ENCODE assay signal across 10 cellular contexts in the genomic region with DNA sequence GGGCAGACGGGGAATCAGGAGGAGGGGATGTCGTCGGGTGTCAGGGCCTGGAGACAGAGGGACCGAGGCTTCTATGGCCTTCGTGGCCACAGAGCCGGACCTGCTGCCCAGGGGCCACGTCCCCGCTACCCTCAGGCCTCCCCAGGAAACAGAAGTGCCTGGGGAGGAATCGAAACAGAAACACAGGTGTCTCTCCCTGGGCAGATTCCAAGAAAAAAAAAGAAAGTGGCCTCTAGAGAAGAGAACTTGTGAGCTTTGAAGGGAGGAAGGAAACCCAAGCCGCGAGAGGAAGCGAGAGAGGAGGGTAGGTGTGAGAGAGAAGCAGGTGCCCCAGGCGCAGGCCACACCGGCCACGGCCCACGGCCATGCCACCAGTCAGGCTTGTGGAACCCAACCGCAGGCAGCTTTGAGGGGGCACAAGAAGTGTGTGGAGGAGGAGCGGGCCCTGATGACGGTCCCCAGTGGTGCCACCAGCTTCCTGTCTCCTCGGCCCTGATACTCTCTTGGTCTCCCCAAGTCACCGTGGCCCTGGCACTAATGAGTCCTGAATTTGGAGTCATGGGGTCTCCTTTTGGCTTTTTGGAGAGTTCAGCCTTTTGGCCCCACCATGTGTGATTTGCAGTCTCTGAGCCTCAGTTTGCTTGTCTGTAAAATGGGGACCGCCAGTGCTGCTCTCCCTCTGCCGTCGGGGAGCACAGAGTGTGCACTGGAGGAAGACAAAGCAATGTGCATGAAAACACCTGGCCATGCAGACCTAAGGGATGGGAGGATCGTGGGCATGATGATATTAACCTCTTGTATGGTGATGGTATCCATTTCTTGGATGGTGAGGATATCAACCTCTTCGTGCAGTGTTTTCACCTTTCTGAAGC. TPM values are rescaled to one million over a fixed set of nuclear protein-coding genes. Genes with fewer than 3 reads are reported as not detected.
DNase-seq lines count a peak whose midpoint lies in the region; ATAC-seq, FAIRE-seq and TF ChIP-seq lines count a peak whose summit lies in the region.
"Had no signal": no experiment of that assay in that cellular context is flagged by ENCODE, and none has a peak within 500 bp of the region (broad histone marks: within the 10 kb centered on the region; RNA-seq: fewer than 3 reads in every experiment).

No MANE protein-coding gene starts in this region.

- peaks cover 0 to 2% of the 10 kb centered on the region in 2 donors for H3K4me1 ChIP-seq in small intestine (ENCODE audit: control insufficient read depth in 2 of 2, insufficient read depth in 1 of 2, low read depth in 1 of 2, low read length in 1 of 2)

- TF ChIP-seq CTCF in CD4-positive, alpha-beta T cell (IDR thresholded peaks at IDR 0.05): no peak

- peaks cover 69% of the 10 kb centered on the region for H3K4me1 Mint-ChIP-seq in CD4-positive, alpha-beta T cell (ENCODE audit: low read depth)

- peak overlapping the region in 1 of 2 donors; percentile 2 for H3K4me3 ChIP-seq in small intestine (ENCODE audit: low read depth in 1 of 2, low read length in 2 of 2)
- H3K4me3 ChIP-seq: lung had no signal

- H3K27ac ChIP-seq in CD4-positive, alpha-beta T cell (ENCODE audit: low read depth, low read length): peak overlapping the region; percentile 14
- peak overlapping the region in 1 of 2 donors; percentile 68 for H3K27ac ChIP-seq in small intestine (ENCODE audit: low read depth in 1 of 2, low read length in 1 of 2)

- CTCF ChIA-PET in CD4-positive, alpha-beta T cell (lab: Charles Lee): no interaction called here

- 27 to 44% (median 32%) methylated on average over 23 to 26 of the region's 26 CpGs for WGBS in small intestine, 3 donors

- POLR2A ChIA-PET in CD4-positive, alpha-beta T cell (lab: Charles Lee): interaction anchor here (1.1 kb wide), 1 partner anchor 25 kb away, joined by 3 read pairs; no protein-coding TSS in a partner anchor

- intact Hi-C loops in CD4-positive, alpha-beta T cell (cut with DNase I, micrococcal nuclease): no loop called here

- FAIRE-seq in small intestine (lab: Jason Lieb, UNC): no peak

- H3K36me3 ChIP-seq in small intestine (ENCODE audit: control insufficient read depth in 2 of 2, insufficient read depth in 2 of 2, low read length in 2 of 2): no peaks in the 10 kb centered on the region

- peak overlapping the region; percentile 78 for H3K4me3 Mint-ChIP-seq in CD4-positive, alpha-beta T cell

- H3K9me3 ChIP-seq in CD4-positive, alpha-beta T cell (ENCODE audit: control insufficient read depth, low read length): no peaks in the 10 kb centered on the region
- H3K9me3 ChIP-seq in small intestine (ENCODE audit: control insufficient read depth, low read depth): no peaks in the 10 kb centered on the region

- no peaks in the 10 kb centered on the region for H3K27me3 ChIP-seq in CD4-positive, alpha-beta T cell (ENCODE audit: control insufficient read depth, insufficient read depth, low read length)
- no peaks in the 10 kb centered on the region for H3K27me3 ChIP-seq in small intestine (ENCODE audit: control insufficient read depth in 2 of 2, insufficient read depth in 2 of 2, low read length in 2 of 2)

- H3K27me3 Mint-ChIP-seq in CD4-positive, alpha-beta T cell: no peaks in the 10 kb centered on the region

- peak overlapping the region; percentile 80 for H3K27ac Mint-ChIP-seq in CD4-positive, alpha-beta T cell

- peak; percentile 76 for ATAC-seq in CD4-positive, alpha-beta T cell (ENCODE audit: poor library complexity)
- no peak for ATAC-seq in GM21529 (IDR thresholded peaks at IDR 0.05; ENCODE audit: unreplicated experiment)
- ATAC-seq in GM21737 (IDR thresholded peaks at IDR 0.05; ENCODE audit: unreplicated experiment): no peak
- no peak for ATAC-seq in SK-N-SH treated with all-trans-retinoic acid at 6 μM for 48 hours

- H3K9me3 Mint-ChIP-seq in CD4-positive, alpha-beta T cell: no peaks in the 10 kb centered on the region

- H3K36me3 Mint-ChIP-seq in CD4-positive, alpha-beta T cell (ENCODE audit: low read depth): no peaks in the 10 kb centered on the region

- peak; percentile 14 to 63 (median 29) for DNase-seq in CD4-positive, alpha-beta T cell
- DNase-seq in T-helper 1 cell: peak; percentile 22 to 84 (median 33)
- peak; percentile 21 for DNase-seq in activated T-helper 9 cell treated with anti-CD3 and anti-CD28 coated beads, Interleukin-2, amount 50 U/mL, for 16 hours (ENCODE audit: low read depth)
- DNase-seq in small intestine: peak; percentile 56
- DNase-seq in amygdala (lab: John Stamatoyannopoulos, UW): no peak

TF ChIP-seq in SK-N-SH treated with all-trans-retinoic acid at 6 μM for 48 hours, 23 proteins besides CTCF, POLR2A, EP300 and RAD21:
- TF ChIP-seq RARB (CRISPR knock-in tag; IDR thresholded peaks at IDR 0.05): no peak
- TF ChIP-seq ZFP3 (CRISPR knock-in tag; IDR thresholded peaks at IDR 0.05): no peak
- TF ChIP-seq GLIS3 (CRISPR knock-in tag; IDR thresholded peaks at IDR 0.05): no peak
- TF ChIP-seq SNAI2 (CRISPR knock-in tag; IDR thresholded peaks at IDR 0.05): no peak
- TF ChIP-seq, protein P1, sequence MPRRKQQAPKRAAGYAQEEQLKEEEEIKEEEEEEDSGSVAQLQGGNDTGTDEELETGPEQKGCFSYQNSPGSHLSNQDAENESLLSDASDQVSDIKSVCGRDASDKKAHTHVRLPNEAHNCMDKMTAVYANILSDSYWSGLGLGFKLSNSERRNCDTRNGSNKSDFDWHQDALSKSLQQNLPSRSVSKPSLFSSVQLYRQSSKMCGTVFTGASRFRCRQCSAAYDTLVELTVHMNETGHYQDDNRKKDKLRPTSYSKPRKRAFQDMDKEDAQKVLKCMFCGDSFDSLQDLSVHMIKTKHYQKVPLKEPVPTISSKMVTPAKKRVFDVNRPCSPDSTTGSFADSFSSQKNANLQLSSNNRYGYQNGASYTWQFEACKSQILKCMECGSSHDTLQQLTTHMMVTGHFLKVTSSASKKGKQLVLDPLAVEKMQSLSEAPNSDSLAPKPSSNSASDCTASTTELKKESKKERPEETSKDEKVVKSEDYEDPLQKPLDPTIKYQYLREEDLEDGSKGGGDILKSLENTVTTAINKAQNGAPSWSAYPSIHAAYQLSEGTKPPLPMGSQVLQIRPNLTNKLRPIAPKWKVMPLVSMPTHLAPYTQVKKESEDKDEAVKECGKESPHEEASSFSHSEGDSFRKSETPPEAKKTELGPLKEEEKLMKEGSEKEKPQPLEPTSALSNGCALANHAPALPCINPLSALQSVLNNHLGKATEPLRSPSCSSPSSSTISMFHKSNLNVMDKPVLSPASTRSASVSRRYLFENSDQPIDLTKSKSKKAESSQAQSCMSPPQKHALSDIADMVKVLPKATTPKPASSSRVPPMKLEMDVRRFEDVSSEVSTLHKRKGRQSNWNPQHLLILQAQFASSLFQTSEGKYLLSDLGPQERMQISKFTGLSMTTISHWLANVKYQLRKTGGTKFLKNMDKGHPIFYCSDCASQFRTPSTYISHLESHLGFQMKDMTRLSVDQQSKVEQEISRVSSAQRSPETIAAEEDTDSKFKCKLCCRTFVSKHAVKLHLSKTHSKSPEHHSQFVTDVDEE (CRISPR knock-in tag; IDR thresholded peaks at IDR 0.05): no peak
- no peak for TF ChIP-seq ESRRG (CRISPR knock-in tag; IDR thresholded peaks at IDR 0.05)
- TF ChIP-seq, protein P2, sequence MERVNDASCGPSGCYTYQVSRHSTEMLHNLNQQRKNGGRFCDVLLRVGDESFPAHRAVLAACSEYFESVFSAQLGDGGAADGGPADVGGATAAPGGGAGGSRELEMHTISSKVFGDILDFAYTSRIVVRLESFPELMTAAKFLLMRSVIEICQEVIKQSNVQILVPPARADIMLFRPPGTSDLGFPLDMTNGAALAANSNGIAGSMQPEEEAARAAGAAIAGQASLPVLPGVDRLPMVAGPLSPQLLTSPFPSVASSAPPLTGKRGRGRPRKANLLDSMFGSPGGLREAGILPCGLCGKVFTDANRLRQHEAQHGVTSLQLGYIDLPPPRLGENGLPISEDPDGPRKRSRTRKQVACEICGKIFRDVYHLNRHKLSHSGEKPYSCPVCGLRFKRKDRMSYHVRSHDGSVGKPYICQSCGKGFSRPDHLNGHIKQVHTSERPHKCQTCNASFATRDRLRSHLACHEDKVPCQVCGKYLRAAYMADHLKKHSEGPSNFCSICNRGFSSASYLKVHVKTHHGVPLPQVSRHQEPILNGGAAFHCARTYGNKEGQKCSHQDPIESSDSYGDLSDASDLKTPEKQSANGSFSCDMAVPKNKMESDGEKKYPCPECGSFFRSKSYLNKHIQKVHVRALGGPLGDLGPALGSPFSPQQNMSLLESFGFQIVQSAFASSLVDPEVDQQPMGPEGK (CRISPR knock-in tag; IDR thresholded peaks at IDR 0.05; ENCODE audit: borderline replicate concordance): no peak
- TF ChIP-seq, protein P3, sequence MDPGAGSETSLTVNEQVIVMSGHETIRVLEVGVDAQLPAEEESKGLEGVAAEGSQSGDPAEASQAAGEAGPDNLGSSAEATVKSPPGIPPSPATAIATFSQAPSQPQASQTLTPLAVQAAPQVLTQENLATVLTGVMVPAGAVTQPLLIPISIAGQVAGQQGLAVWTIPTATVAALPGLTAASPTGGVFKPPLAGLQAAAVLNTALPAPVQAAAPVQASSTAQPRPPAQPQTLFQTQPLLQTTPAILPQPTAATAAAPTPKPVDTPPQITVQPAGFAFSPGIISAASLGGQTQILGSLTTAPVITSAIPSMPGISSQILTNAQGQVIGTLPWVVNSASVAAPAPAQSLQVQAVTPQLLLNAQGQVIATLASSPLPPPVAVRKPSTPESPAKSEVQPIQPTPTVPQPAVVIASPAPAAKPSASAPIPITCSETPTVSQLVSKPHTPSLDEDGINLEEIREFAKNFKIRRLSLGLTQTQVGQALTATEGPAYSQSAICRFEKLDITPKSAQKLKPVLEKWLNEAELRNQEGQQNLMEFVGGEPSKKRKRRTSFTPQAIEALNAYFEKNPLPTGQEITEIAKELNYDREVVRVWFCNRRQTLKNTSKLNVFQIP (CRISPR knock-in tag; IDR thresholded peaks at IDR 0.05; ENCODE audit: borderline replicate concordance, low read depth): no peak
- no peak for TF ChIP-seq PPARA (CRISPR knock-in tag; IDR thresholded peaks at IDR 0.05; ENCODE audit: borderline replicate concordance)
TF ChIP-seq in SK-N-SH treated with all-trans-retinoic acid at 6 μM for 48 hours: peak in this region for 0.

RNA-seq across cellular contexts. Expression of a gene that starts 25.2 kb away (rescaled TPM):
- under 1 TPM; 0.17 to 0.30 TPM for total RNA-seq in CD4-positive, alpha-beta T cell
- 1 to 10 TPM; 3.0 to 7.7 (median 4.2) TPM for polyA plus RNA-seq in small intestine

RNA-seq across cellular contexts. Expression of a gene that starts 45.3 kb away (rescaled TPM):
- 10 to 100 TPM; 13.9 to 16.7 TPM for total RNA-seq in CD4-positive, alpha-beta T cell
- under 1 TPM in 1 of 3 donors, not detected in 2; 0.55 TPM for polyA plus RNA-seq in small intestine
- total RNA-seq: epithelial cell of proximal tubule had no signal

Comparison
In these comparisons a context has a peak if more than half of its experiments do, and no peak if none do; other contexts are left out.
1. DNase-seq: peak in CD4-positive, alpha-beta T cell (10 of 10), T-helper 1 cell (5 of 5), activated T-helper 9 cell treated with anti-CD3 and anti-CD28 coated beads, Interleukin-2, amount 50 U/mL, for 16 hours (single experiment) and small intestine (single experiment); none in amygdala (0 of 56).